Comparison of ENCODE assay signal across 13 cellular contexts in the genomic region with DNA sequence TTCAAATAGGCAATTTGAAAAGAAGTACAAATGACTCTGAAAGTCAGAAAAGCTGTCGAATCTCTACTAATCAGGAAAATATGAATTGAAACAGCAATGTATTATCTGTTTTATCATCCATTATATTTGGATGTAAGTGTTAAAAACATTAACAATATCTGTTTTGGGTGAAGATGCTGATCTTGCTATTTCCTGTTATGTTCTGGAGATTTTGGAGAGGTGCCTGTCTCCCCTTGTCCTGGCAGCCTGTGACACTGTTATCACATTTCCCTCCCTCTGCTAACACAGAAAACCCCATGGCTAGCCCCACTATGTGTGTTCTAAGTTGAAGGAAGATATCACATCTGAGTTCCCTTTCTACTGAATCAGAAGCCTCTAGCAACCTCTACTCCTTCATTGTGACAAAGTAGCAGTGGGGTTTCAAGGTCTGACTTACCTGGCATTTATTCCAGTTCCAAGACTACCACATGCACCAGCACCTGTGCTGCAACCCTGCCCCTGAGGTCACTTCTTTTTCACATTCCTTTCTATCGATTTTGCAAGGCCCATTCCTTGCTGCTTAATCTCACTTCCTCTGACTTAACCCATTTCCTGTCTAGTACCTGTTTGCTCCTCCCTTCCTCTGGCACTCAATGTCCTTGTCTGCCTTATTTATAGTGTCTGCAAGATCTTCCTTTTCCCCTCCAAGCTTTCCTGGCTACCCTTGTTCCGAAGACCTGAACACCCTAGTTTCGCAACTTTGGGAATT.
DNase-seq lines count a peak whose midpoint lies in the region; ATAC-seq and TF ChIP-seq lines count a peak whose summit lies in the region.
"Had no signal": no experiment of that assay in that cellular context is flagged by ENCODE, and none has a peak within 500 bp of the region (broad histone marks: within the 10 kb centered on the region; RNA-seq: fewer than 3 reads in every experiment).

No MANE protein-coding gene starts in this region.

- no peak overlapping the region for H2BK12ac ChIP-seq in mesenchymal stem cell (ENCODE audit: low read length in 2 of 2)

- H3K9me3 ChIP-seq in mesenchymal stem cell (ENCODE audit: control insufficient read depth, low read length), result no peaks in the 10 kb centered on the region
- H3K9me3 ChIP-seq: right atrium auricular region, suprapubic skin had no signal

- no peak overlapping the region for H3K4ac ChIP-seq in mesenchymal stem cell (ENCODE audit: low read depth in 1 of 2, low read length in 2 of 2)

- H3K27ac ChIP-seq in RWPE1 (no peak overlapping the region), mesenchymal stem cell (ENCODE audit: low read length, poor library complexity, severe bottlenecking) (no peak overlapping the region)
- H3K27ac ChIP-seq: suprapubic skin had no signal

- no peaks in the 10 kb centered on the region for H3K27me3 ChIP-seq in mesenchymal stem cell (ENCODE audit: control insufficient read depth in 1 of 2, insufficient read depth in 1 of 2, low read length in 2 of 2)
- H3K27me3 ChIP-seq: right atrium auricular region, suprapubic skin had no signal

- CTCF ChIA-PET in RWPE1 (lab: Yijun Ruan, JAX), result no interaction called here

- H2AK5ac ChIP-seq in mesenchymal stem cell (ENCODE audit: low read length, severe bottlenecking), result peak overlapping the region; percentile 34

- 51% methylated on average over 2 of the region's 4 CpGs for WGBS in mesenchymal stem cell

- H3K9ac ChIP-seq in mesenchymal stem cell (ENCODE audit: low read length), result no peak overlapping the region

- H3K14ac ChIP-seq in mesenchymal stem cell (ENCODE audit: low read length in 2 of 2), result no peak overlapping the region

- no peak overlapping the region for H3K4me2 ChIP-seq in mesenchymal stem cell (ENCODE audit: low read length, poor library complexity, severe bottlenecking)

- ATAC-seq in GM19438 (IDR thresholded peaks at IDR 0.05; ENCODE audit: low read depth, unreplicated experiment) (peak; percentile 51), HG02885 (IDR thresholded peaks at IDR 0.05; ENCODE audit: poor library complexity, unreplicated experiment) (peak; percentile 45), HG03571 (IDR thresholded peaks at IDR 0.05; ENCODE audit: unreplicated experiment) (no peak)

- no peak overlapping the region for H3K23ac ChIP-seq in mesenchymal stem cell (ENCODE audit: low read length in 2 of 2)

- DNase-seq in RWPE1 (ENCODE audit: low spot score) (peak; percentile 58), mesenchymal stem cell (no peak), NCI-H1105 treated with DMSO at 0.1 percent for 48 hours (lab: John Stamatoyannopoulos, UW) (no peak), foreskin melanocyte (no peak)
- DNase-seq: activated T-cell treated with anti-CD3 and anti-CD28 coated beads for 4 hours, endodermal cell, NCI-H446 treated with DMSO at 0.1 percent for 48 hours, Right ventricle myocardium superior had no signal

- POLR2A ChIA-PET in RWPE1 (lab: Yijun Ruan, JAX; ENCODE audit: low non-redundant PET), result no interaction called here

- H3K4me1 ChIP-seq in mesenchymal stem cell (ENCODE audit: control insufficient read depth, insufficient read depth, low read depth, low read length), result no peaks in the 10 kb centered on the region

- no peak overlapping the region for H2BK120ac ChIP-seq in mesenchymal stem cell (ENCODE audit: low read depth, low read length)

- no peaks in the 10 kb centered on the region for H3K36me3 ChIP-seq in mesenchymal stem cell (ENCODE audit: control insufficient read depth in 1 of 2, insufficient read depth in 2 of 2, low read depth in 1 of 2, low read length in 2 of 2)
- H3K36me3 ChIP-seq: right atrium auricular region, suprapubic skin had no signal

- no peak overlapping the region for H3K4me3 ChIP-seq in mesenchymal stem cell (ENCODE audit: insufficient read depth in 1 of 2, low read depth in 1 of 2, low read length in 2 of 2)
- H3K4me3 ChIP-seq: right atrium auricular region, suprapubic skin had no signal

- H2BK15ac ChIP-seq in mesenchymal stem cell (ENCODE audit: low read depth, poor library complexity, severe bottlenecking), result no peak overlapping the region

- no peaks in the 10 kb centered on the region for H3K79me1 ChIP-seq in mesenchymal stem cell (replicated peaks; ENCODE audit: low read length, poor library complexity, severe bottlenecking)

- no peak for TF ChIP-seq CTCF in RWPE1 (conservative IDR thresholded peaks at IDR 0.05; ENCODE audit: low read depth)

- H4K91ac ChIP-seq in mesenchymal stem cell (ENCODE audit: low read length), result no peak overlapping the region

- no peak overlapping the region for H2AFZ ChIP-seq in mesenchymal stem cell (ENCODE audit: low read depth, low read length)

- no peak overlapping the region for H4K8ac ChIP-seq in mesenchymal stem cell (ENCODE audit: low read length)

- H3K18ac ChIP-seq in mesenchymal stem cell (ENCODE audit: low read depth in 1 of 2, low read length in 2 of 2), result no peak overlapping the region

- no peak overlapping the region for H2BK5ac ChIP-seq in mesenchymal stem cell (ENCODE audit: low read depth, low read length, poor library complexity, severe bottlenecking)
